Comparison of ENCODE assay signal across 27 cellular contexts in the genomic region with DNA sequence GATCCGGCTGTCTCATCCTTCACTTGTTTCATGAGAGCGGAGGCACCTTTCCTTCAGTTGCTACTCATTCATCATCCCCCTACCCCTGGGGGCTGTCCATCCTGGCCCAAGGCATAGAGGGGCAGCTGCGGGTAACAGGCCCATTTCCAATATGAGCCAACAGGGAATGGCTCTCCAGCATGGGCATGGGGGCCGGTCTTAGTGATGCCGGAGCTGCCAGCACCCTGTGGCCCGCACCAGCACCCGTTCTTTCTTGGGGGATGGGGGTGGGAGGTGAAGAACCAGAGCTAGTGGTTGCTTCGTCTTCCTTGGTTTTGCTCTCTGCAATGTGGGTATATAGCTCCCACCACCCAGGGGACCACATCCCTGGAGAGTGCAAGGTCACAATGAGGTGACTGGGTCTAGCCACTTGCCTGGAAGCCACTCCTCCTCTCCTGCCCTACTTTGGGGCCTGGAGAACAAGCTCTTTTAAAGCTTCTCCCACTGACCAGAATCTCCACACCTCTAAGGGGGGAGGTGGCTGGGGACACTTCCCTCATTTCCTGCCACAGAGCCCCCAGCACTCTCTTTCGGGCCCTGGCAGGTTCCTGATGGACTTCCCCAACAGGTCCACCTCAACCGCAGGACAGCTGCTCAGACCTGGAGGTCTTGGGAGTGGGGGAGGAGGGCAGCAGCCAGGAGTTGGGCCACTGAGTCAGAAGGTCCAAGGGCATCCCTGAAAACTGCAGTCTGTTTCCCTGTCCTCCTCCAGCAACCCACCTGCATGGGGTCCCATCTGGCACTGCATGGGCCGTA. TPM values are rescaled to one million over a fixed set of nuclear protein-coding genes. Genes with fewer than 3 reads are reported as not detected.
"Had no signal": no experiment of that assay in that cellular context is flagged by ENCODE, and none has a peak within 500 bp of the region (broad histone marks: within the 10 kb centered on the region; RNA-seq: fewer than 3 reads in every experiment).

No MANE protein-coding gene starts in this region.

- H3K27me3 ChIP-seq: ascending aorta, cardiac muscle cell had no signal

- FAIRE-seq: K562, TTC549 had no signal

- H3K36me3 ChIP-seq: ascending aorta, cardiac muscle cell had no signal

- ATAC-seq: activated CD8-positive, alpha-beta T cell treated with anti-CD3 and anti-CD28 coated beads for 36 hours; activated T-cell treated with anti-CD3 and anti-CD28 coated beads, Interleukin-2, amount 50 U/mL, for 72 hours; K562; Panc1 had no signal

- H3K27ac Mint-ChIP-seq: activated CD4-positive, alpha-beta T cell treated with anti-CD3 and anti-CD28 coated beads, Interleukin-2, amount 10 ng/mL, durations not matched to agents 24 days and 14 days; activated CD8-positive, alpha-beta T cell treated with anti-CD3 and anti-CD28 coated beads for 36 hours; activated naive CD4-positive, alpha-beta T cell treated with anti-CD3 and anti-CD28 coated beads, Interleukin-2, amount 50 U/mL, for 24 hours; activated naive CD8-positive, alpha-beta T cell treated with anti-CD3 and anti-CD28 coated beads, Interleukin-2, amount 10 ng/mL, durations not matched to agents 7 days and 5 days; activated T-cell treated with anti-CD3 and anti-CD28 coated beads, Interleukin-2, amount 50 U/mL, for 72 hours; activated T-helper 2 cell treated with anti-CD3 and anti-CD28 coated beads, Interferon-gamma antibody, Interleukin-2, Interleukin-4, amounts not matched to agents 10 μg/mL and 5 μg/mL and 100 μg/mL, durations not matched to agents 14 hours and 24 hours and 36 hours; T-helper 2 cell treated with Interferon-gamma antibody and Interleukin-4, amounts not matched to agents 5 μg/mL and 100 μg/mL, for 36 hours had no signal

- H3K4me3 Mint-ChIP-seq: activated CD4-positive, alpha-beta T cell treated with anti-CD3 and anti-CD28 coated beads, Interleukin-2, amount 10 ng/mL, durations not matched to agents 24 days and 14 days; activated CD8-positive, alpha-beta T cell treated with anti-CD3 and anti-CD28 coated beads for 36 hours; activated naive CD4-positive, alpha-beta T cell treated with anti-CD3 and anti-CD28 coated beads, Interleukin-2, amount 50 U/mL, for 24 hours; activated naive CD8-positive, alpha-beta T cell treated with anti-CD3 and anti-CD28 coated beads, Interleukin-2, amount 10 ng/mL, durations not matched to agents 7 days and 5 days; activated T-cell treated with anti-CD3 and anti-CD28 coated beads, Interleukin-2, amount 50 U/mL, for 72 hours; T-helper 1 cell treated with Interleukin-12 subunit alpha and Interleukin-12 subunit beta and Interleukin-4 antibody, amounts not matched to agents 30 μg/mL and 1 μg/mL, for 36 hours; T-helper 2 cell treated with Interferon-gamma antibody and Interleukin-4, amounts not matched to agents 5 μg/mL and 100 μg/mL, for 36 hours had no signal

- H3K4me3 ChIP-seq: ascending aorta, cardiac muscle cell, K562, SK-N-MC had no signal

- DNase-seq: activated CD4-positive, alpha-beta T cell treated with anti-CD3 and anti-CD28 coated beads, Interleukin-2, amount 10 ng/mL, durations not matched to agents 24 days and 14 days; activated CD4-positive, alpha-beta T cell treated with anti-CD3 and anti-CD28 coated beads, Interleukin-2, amount 50 U/mL, for 4 hours; activated CD8-positive, alpha-beta T cell treated with anti-CD3 and anti-CD28 coated beads for 36 hours; activated gamma-delta T cell; activated naive CD4-positive, alpha-beta T cell treated with Interleukin-2 at 50 U/mL for 16 hours; activated naive CD8-positive, alpha-beta T cell treated with anti-CD3 and anti-CD28 coated beads, Interleukin-2, amount 10 ng/mL, durations not matched to agents 7 days and 5 days; activated T-cell treated with anti-CD3 and anti-CD28 coated beads, Interleukin-2, amount 50 U/mL, for 1 hour; activated T-cell treated with anti-CD3 and anti-CD28 coated beads, Interleukin-2, amount 50 U/mL, for 72 hours; amygdala; NCI-H1105; NCI-H1417 treated with DMSO at 0.1 percent for 48 hours; NCI-H187 treated with DMSO at 0.1 percent for 48 hours; NCI-H2081; NCI-H226; NCI-H446 treated with DMSO at 0.1 percent for 48 hours; NCI-H524 treated with DMSO at 0.1 percent for 48 hours had no signal

- H3K4me1 Mint-ChIP-seq: activated CD4-positive, alpha-beta T cell treated with anti-CD3 and anti-CD28 coated beads, Interleukin-2, amount 10 ng/mL, durations not matched to agents 24 days and 14 days; activated naive CD8-positive, alpha-beta T cell treated with anti-CD3 and anti-CD28 coated beads, Interleukin-2, amount 10 ng/mL, durations not matched to agents 7 days and 5 days had no signal

- H3K9me3 ChIP-seq: ascending aorta had no signal

- H3K9me3 Mint-ChIP-seq: activated CD4-positive, alpha-beta T cell treated with anti-CD3 and anti-CD28 coated beads, Interleukin-2, amount 10 ng/mL, durations not matched to agents 24 days and 14 days; activated CD8-positive, alpha-beta T cell treated with anti-CD3 and anti-CD28 coated beads for 36 hours; activated naive CD4-positive, alpha-beta T cell treated with anti-CD3 and anti-CD28 coated beads, Interleukin-2, amount 50 U/mL, for 24 hours; activated naive CD8-positive, alpha-beta T cell treated with anti-CD3 and anti-CD28 coated beads, Interleukin-2, amount 10 ng/mL, durations not matched to agents 7 days and 5 days; activated T-cell treated with anti-CD3 and anti-CD28 coated beads, Interleukin-2, amount 50 U/mL, for 72 hours; activated T-helper 2 cell treated with anti-CD3 and anti-CD28 coated beads, Interferon-gamma antibody, Interleukin-2, Interleukin-4, amounts not matched to agents 10 μg/mL and 5 μg/mL and 100 μg/mL, durations not matched to agents 14 hours and 24 hours and 36 hours; T-helper 1 cell treated with Interleukin-12 subunit alpha and Interleukin-12 subunit beta and Interleukin-4 antibody, amounts not matched to agents 30 μg/mL and 1 μg/mL, for 36 hours; T-helper 2 cell treated with Interferon-gamma antibody and Interleukin-4, amounts not matched to agents 5 μg/mL and 100 μg/mL, for 36 hours had no signal

- H3K27ac ChIP-seq: ascending aorta, cardiac muscle cell, SK-N-MC had no signal

- H3K36me3 Mint-ChIP-seq: activated naive CD8-positive, alpha-beta T cell treated with anti-CD3 and anti-CD28 coated beads, Interleukin-2, amount 10 ng/mL, durations not matched to agents 7 days and 5 days had no signal

RNA-seq across cellular contexts. Expression of a gene that starts 11.9 kb away (rescaled TPM):
- total RNA-seq: activated CD4-positive, alpha-beta T cell treated with anti-CD3 and anti-CD28 coated beads, Interleukin-2, amount 10 ng/mL, durations not matched to agents 24 days and 14 days; activated CD8-positive, alpha-beta memory T cell treated with anti-CD3 and anti-CD28 coated beads for 36 hours; activated CD8-positive, alpha-beta T cell treated with anti-CD3 and anti-CD28 coated beads for 36 hours; activated naive CD8-positive, alpha-beta T cell treated with anti-CD3 and anti-CD28 coated beads, Interleukin-2, amount 10 ng/mL, durations not matched to agents 7 days and 5 days had no signal
- polyA plus RNA-seq: K562 had no signal
